ENCODE assay signal across 31 cellular contexts in genomic region chr6:22117663-22118062, GRCh38.
"Had no signal": no experiment of that assay in that cellular context is flagged by ENCODE, and none has a peak within 500 bp of the region (broad histone marks: within the 10 kb centered on the region; RNA-seq: fewer than 3 reads in every experiment).

No MANE protein-coding gene starts in this region.

- H3K4me1 ChIP-seq: SJCRH30 had no signal

- H3K27ac ChIP-seq: KMS-11, PC-9, RWPE1, SJCRH30, SK-N-MC had no signal

- H3K9me3 ChIP-seq: SJCRH30 had no signal

- H3K27me3 ChIP-seq: SJCRH30 had no signal

- H3K4me3 ChIP-seq: PC-9, SJCRH30, SK-N-MC had no signal

- DNase-seq: Karpas-422, KBM-7, MM.1S, MV-4-11, NCI-H1092, NCI-H1105, NCI-H1417 treated with DMSO at 0.1 percent for 48 hours, NCI-H1436 treated with DMSO at 0.1 percent for 48 hours, NCI-H1694 treated with DMSO at 0.1 percent for 48 hours, NCI-H187 treated with DMSO at 0.1 percent for 48 hours, NCI-H2029, NCI-H2081, NCI-H2171 treated with DMSO at 0.1 percent for 48 hours, NCI-H2227 treated with DMSO at 0.1 percent for 48 hours, NCI-H345, NCI-H446, NCI-H510A treated with DMSO at 0.1 percent for 48 hours, NCI-H524 treated with DMSO at 0.1 percent for 48 hours, NCI-H526 treated with DMSO at 0.1 percent for 48 hours, NCI-H748 treated with DMSO at 0.1 percent for 48 hours, NCI-H82, PC-9, SHP77, SIG-M5, SJCRH30, SW 1271 had no signal

- H2AFZ ChIP-seq: PC-9 had no signal

- H3K4me2 ChIP-seq: KMS-11, PC-9 had no signal

- H3K9ac ChIP-seq: KMS-11 had no signal

- ATAC-seq: Panc1, Right ventricle myocardium inferior had no signal

- H3K36me3 ChIP-seq: SJCRH30 had no signal
